29 cellular contexts compared by ENCODE assay signal in the genomic region with DNA sequence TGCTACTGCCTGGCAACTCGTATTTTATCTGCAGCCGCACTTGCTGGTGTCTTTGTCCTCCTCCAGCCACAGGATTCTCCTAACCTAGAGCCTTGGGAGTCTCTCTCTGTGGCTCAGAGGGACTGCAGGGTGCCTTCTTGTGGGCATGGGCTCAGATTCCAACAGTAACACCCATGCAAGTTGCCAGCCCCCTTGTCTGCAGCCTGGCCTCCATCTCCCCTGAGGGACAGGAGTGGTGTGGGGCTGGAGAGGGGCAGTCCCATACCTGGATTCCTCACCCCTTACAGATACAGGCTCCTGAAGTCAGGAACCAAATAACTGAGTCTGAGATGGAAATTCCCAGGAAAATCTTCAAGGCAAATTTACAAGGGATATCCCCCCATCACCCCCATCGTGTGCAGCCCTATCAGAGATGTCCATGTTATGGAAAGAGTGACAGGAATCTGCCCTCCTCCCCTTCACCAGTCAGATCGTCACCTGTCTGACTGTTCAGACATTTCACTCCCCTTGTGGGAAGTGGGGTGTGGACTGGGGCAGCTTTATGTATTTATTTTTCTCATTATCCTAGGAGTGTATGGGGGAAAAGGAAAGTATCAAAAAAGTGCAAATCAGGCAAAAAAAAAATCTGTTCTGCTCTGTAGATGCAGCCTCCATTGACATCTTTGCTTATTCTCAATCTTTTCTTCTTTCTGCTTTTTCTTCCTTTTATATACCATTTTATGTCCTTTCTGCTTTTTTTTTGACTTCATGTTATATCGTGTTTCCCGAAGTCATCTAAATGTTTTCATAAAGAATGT.
A peak's percentile ranks its signal among the peaks of the same experiment; 100 is the strongest.
DNase-seq lines count a peak whose midpoint lies in the region; ATAC-seq and TF ChIP-seq lines count a peak whose summit lies in the region.
"Had no signal": no experiment of that assay in that cellular context is flagged by ENCODE, and none has a peak within 500 bp of the region (broad histone marks: within the 10 kb centered on the region; RNA-seq: fewer than 3 reads in every experiment).

No MANE protein-coding gene starts in this region.

- H2AFZ ChIP-seq in osteoblast (ENCODE audit: low read length): no peak overlapping the region

- intact Hi-C loops in naive thymus-derived CD4-positive, alpha-beta T cell (cut with micrococcal nuclease): no loop called here
- intact Hi-C loops in tibial artery (cut with DNase I; ENCODE audit: low total_unique reads): no loop called here

- no peaks in the 10 kb centered on the region for H3K27me3 ChIP-seq in naive thymus-derived CD4-positive, alpha-beta T cell (ENCODE audit: control insufficient read depth in 2 of 2, insufficient read depth in 2 of 2, low read length in 2 of 2)
- H3K27me3 ChIP-seq in tibial artery (no peaks in the 10 kb centered on the region), WERI-Rb-1 (ENCODE audit: insufficient read depth, low read depth, severe bottlenecking) (no peaks in the 10 kb centered on the region), osteoblast (ENCODE audit: insufficient read depth, low read length) (peaks cover 58% of the 10 kb centered on the region)
- H3K27me3 ChIP-seq: left lung, pancreas, upper lobe of left lung had no signal

- peak overlapping the region; percentile 23 for H3K27ac ChIP-seq in cingulate gyrus (ENCODE audit: low read depth, low read length)
- no peak overlapping the region for H3K27ac ChIP-seq in naive thymus-derived CD4-positive, alpha-beta T cell (ENCODE audit: low read depth, low read length)
- peak overlapping the region; percentile 57 to 70 for H3K27ac ChIP-seq in tibial artery
- H3K27ac ChIP-seq in WERI-Rb-1: no peak overlapping the region
- H3K27ac ChIP-seq in osteoblast (ENCODE audit: low read depth, low read length): no peak overlapping the region
- H3K27ac ChIP-seq: C4-2B had no signal

- H3K27ac Mint-ChIP-seq in activated naive CD4-positive, alpha-beta T cell treated with anti-CD3 and anti-CD28 coated beads, Interleukin-2, amount 50 U/mL, for 24 hours: peak overlapping the region; percentile 77
- peak overlapping the region in 8 of 9 donors; percentile 20 to 98 (median 75) for H3K27ac Mint-ChIP-seq in naive thymus-derived CD4-positive, alpha-beta T cell
- H3K27ac Mint-ChIP-seq: activated CD4-positive, alpha-beta T cell treated with anti-CD3 and anti-CD28 coated beads for 36 hours; endodermal cell; nephron progenitor cell; T-helper 2 cell treated with Interferon-gamma antibody and Interleukin-4, amounts not matched to agents 5 μg/mL and 100 μg/mL, for 36 hours had no signal

- no peaks in the 10 kb centered on the region for H3K9me3 Mint-ChIP-seq in activated naive CD4-positive, alpha-beta T cell treated with anti-CD3 and anti-CD28 coated beads, Interleukin-2, amount 50 U/mL, for 24 hours
- H3K9me3 Mint-ChIP-seq in naive thymus-derived CD4-positive, alpha-beta T cell: no peaks in the 10 kb centered on the region
- H3K9me3 Mint-ChIP-seq: endodermal cell; nephron progenitor cell; T-helper 2 cell treated with Interferon-gamma antibody and Interleukin-4, amounts not matched to agents 5 μg/mL and 100 μg/mL, for 36 hours had no signal

- TF ChIP-seq CTCF in tibial artery (IDR thresholded peaks at IDR 0.05): no peak
- no peak for TF ChIP-seq CTCF in WERI-Rb-1 (IDR thresholded peaks at IDR 0.05; ENCODE audit: low read depth, low read length)
- no peak for TF ChIP-seq CTCF in omental fat pad (IDR thresholded peaks at IDR 0.05)
- TF ChIP-seq CTCF in osteoblast (IDR thresholded peaks at IDR 0.05; ENCODE audit: extremely low read depth, low read depth, low read length): no peak

- DNase-seq in activated naive CD4-positive, alpha-beta T cell (lab: John Stamatoyannopoulos, UW): no peak
- DNase-seq in naive thymus-derived CD4-positive, alpha-beta T cell: no peak
- DNase-seq in tibial artery (peak in 1 of 2 donors; percentile 11), WERI-Rb-1 (no peak), omental fat pad (ENCODE audit: low spot score) (no peak), osteoblast (ENCODE audit: insufficient read length, low spot score, missing footprints) (no peak)
- DNase-seq: 8988T; activated CD4-positive, alpha-beta T cell treated with anti-CD3 and anti-CD28 coated beads for 36 hours; activated effector memory CD4-positive, alpha-beta T cell treated with Interleukin-2 at 50 U/mL for 16 hours; activated T-cell treated with anti-CD3 and anti-CD28 coated beads for 4 hours; DND-41; endodermal cell; GF-D8; left lung; MV-4-11; NCI-H1436; NCI-H2081; NCI-H2227 treated with DMSO at 0.1 percent for 48 hours; NCI-H526; nephron progenitor cell; pancreas; stimulated activated CD4-positive, alpha-beta T cell treated with anti-CD3 and anti-CD28 coated beads, Interleukin-2, amount 100 ng/mL, for 24 hours had no signal

- no peaks in the 10 kb centered on the region for H3K9me3 ChIP-seq in naive thymus-derived CD4-positive, alpha-beta T cell (ENCODE audit: control insufficient read depth in 2 of 3, low read length in 3 of 3)
- H3K9me3 ChIP-seq in tibial artery (no peaks in the 10 kb centered on the region), WERI-Rb-1 (ENCODE audit: severe bottlenecking) (no peaks in the 10 kb centered on the region), osteoblast (ENCODE audit: low read depth, low read length) (no peaks in the 10 kb centered on the region)
- H3K9me3 ChIP-seq: left lung, pancreas, upper lobe of left lung had no signal

- no peak overlapping the region for H3K4me3 Mint-ChIP-seq in activated naive CD4-positive, alpha-beta T cell treated with anti-CD3 and anti-CD28 coated beads, Interleukin-2, amount 50 U/mL, for 24 hours
- no peak overlapping the region for H3K4me3 Mint-ChIP-seq in naive thymus-derived CD4-positive, alpha-beta T cell
- H3K4me3 Mint-ChIP-seq: activated CD4-positive, alpha-beta T cell treated with anti-CD3 and anti-CD28 coated beads for 36 hours; endodermal cell; nephron progenitor cell; T-helper 2 cell treated with Interferon-gamma antibody and Interleukin-4, amounts not matched to agents 5 μg/mL and 100 μg/mL, for 36 hours had no signal

- H3K27me3 Mint-ChIP-seq in activated naive CD4-positive, alpha-beta T cell treated with anti-CD3 and anti-CD28 coated beads, Interleukin-2, amount 50 U/mL, for 24 hours: no peaks in the 10 kb centered on the region
- peaks cover 0 to 82% (median 0%) of the 10 kb centered on the region in 5 donors for H3K27me3 Mint-ChIP-seq in naive thymus-derived CD4-positive, alpha-beta T cell
- H3K27me3 Mint-ChIP-seq: activated CD4-positive, alpha-beta T cell treated with anti-CD3 and anti-CD28 coated beads for 36 hours had no signal

- ATAC-seq in naive thymus-derived CD4-positive, alpha-beta T cell: no peak
- ATAC-seq in omental fat pad (ENCODE audit: low FRiP score): no peak
- ATAC-seq: activated CD4-positive, alpha-beta T cell treated with anti-CD3 and anti-CD28 coated beads for 36 hours; esophagus mucosa; HCT116; left lung had no signal

- peaks cover 5% of the 10 kb centered on the region for H3K36me3 Mint-ChIP-seq in activated naive CD4-positive, alpha-beta T cell treated with anti-CD3 and anti-CD28 coated beads, Interleukin-2, amount 50 U/mL, for 24 hours
- H3K36me3 Mint-ChIP-seq in naive thymus-derived CD4-positive, alpha-beta T cell: peaks cover 0 to 36% (median 8%) of the 10 kb centered on the region in 5 donors

- H3K4me3 ChIP-seq in naive thymus-derived CD4-positive, alpha-beta T cell (ENCODE audit: low read length): no peak overlapping the region
- H3K4me3 ChIP-seq in tibial artery (no peak overlapping the region), WERI-Rb-1 (ENCODE audit: low read depth, low read length) (no peak overlapping the region), osteoblast (ENCODE audit: insufficient read depth, low read length) (no peak overlapping the region)
- H3K4me3 ChIP-seq: left lung, pancreas, upper lobe of left lung had no signal

- H3K4me1 ChIP-seq in naive thymus-derived CD4-positive, alpha-beta T cell (ENCODE audit: control insufficient read depth in 2 of 2, insufficient read depth in 2 of 2, low read length in 2 of 2): peaks cover 0 to 41% of the 10 kb centered on the region in 2 donors
- H3K4me1 ChIP-seq in tibial artery (peaks cover 0 to 42% (median 23%) of the 10 kb centered on the region in 4 donors), osteoblast (ENCODE audit: insufficient read depth, low read length) (no peaks in the 10 kb centered on the region)

- H3K36me3 ChIP-seq in naive thymus-derived CD4-positive, alpha-beta T cell (ENCODE audit: control insufficient read depth in 2 of 3, insufficient read depth in 3 of 3, low read length in 3 of 3): peaks cover 0 to 33% (median 6%) of the 10 kb centered on the region in 3 experiments
- no peaks in the 10 kb centered on the region for H3K36me3 ChIP-seq in tibial artery
- no peaks in the 10 kb centered on the region for H3K36me3 ChIP-seq in WERI-Rb-1
- no peaks in the 10 kb centered on the region for H3K36me3 ChIP-seq in osteoblast (ENCODE audit: insufficient read depth, low read length)
- H3K36me3 ChIP-seq: left lung, pancreas, upper lobe of left lung had no signal

- no peaks in the 10 kb centered on the region for H4K20me1 ChIP-seq in osteoblast (ENCODE audit: insufficient read depth, low read length)

- POLR2A ChIA-PET in naive thymus-derived CD4-positive, alpha-beta T cell (lab: Charles Lee): interaction anchor here (1.0 to 1.2 kb wide), 4 partner anchors 9 to 19 kb away, joined by 3 to 5 read pairs (median 4); no protein-coding TSS in a partner anchor

- CTCF ChIA-PET in naive thymus-derived CD4-positive, alpha-beta T cell (lab: Charles Lee): no interaction called here

- H3K79me2 ChIP-seq in osteoblast (ENCODE audit: insufficient read depth, low read length): no peaks in the 10 kb centered on the region

- H3K4me1 Mint-ChIP-seq in activated naive CD4-positive, alpha-beta T cell treated with anti-CD3 and anti-CD28 coated beads, Interleukin-2, amount 50 U/mL, for 24 hours: peaks cover 60% of the 10 kb centered on the region
- H3K4me1 Mint-ChIP-seq in naive thymus-derived CD4-positive, alpha-beta T cell: peaks cover 4 to 92% (median 86%) of the 10 kb centered on the region in 7 donors
- H3K4me1 Mint-ChIP-seq: nephron progenitor cell had no signal

- no peak overlapping the region for H3K4me2 ChIP-seq in osteoblast (ENCODE audit: insufficient read depth, low read length)

Comparison
In these comparisons a context has a peak if more than half of its experiments do, and no peak if none do; other contexts are left out.
1. H3K27ac ChIP-seq: peak in cingulate gyrus (single experiment) and tibial artery (2 of 2); none in naive thymus-derived CD4-positive, alpha-beta T cell (single experiment), WERI-Rb-1 (single experiment) and osteoblast (single experiment).